Comparison of ENCODE assay signal across 15 cellular contexts in the genomic region with DNA sequence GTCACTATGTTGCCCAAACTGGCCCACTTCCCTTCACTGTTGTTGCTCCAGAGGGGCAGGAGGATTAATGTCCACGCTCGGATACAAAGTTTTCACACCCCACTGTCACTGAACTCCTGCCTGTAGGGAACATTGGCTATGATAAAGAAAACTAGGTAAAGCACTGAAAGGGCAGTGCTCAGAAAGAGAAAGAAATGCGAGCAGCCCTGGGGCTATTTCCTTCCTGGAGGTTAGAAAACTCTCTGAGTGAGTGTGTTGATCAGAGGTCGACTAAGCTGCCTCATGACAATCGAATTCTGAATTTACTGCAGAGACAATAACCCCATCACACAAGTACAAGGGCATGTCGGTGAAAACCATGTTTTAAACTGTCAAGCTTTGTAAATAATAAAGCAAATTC.
A peak's percentile ranks its signal among the peaks of the same experiment; 100 is the strongest.
DNase-seq lines count a peak whose midpoint lies in the region; ATAC-seq and TF ChIP-seq lines count a peak whose summit lies in the region.
"Had no signal": no experiment of that assay in that cellular context is flagged by ENCODE, and none has a peak within 500 bp of the region (broad histone marks: within the 10 kb centered on the region; RNA-seq: fewer than 3 reads in every experiment).

No MANE protein-coding gene starts in this region.

- peaks cover 9% of the 10 kb centered on the region for H3K27me3 Mint-ChIP-seq in brain

- peaks cover 63% of the 10 kb centered on the region for H3K4me1 Mint-ChIP-seq in brain
- H3K4me1 Mint-ChIP-seq: immature natural killer cell had no signal

- no peaks in the 10 kb centered on the region for H3K36me3 ChIP-seq in tibial nerve
- H3K36me3 ChIP-seq: stomach had no signal

- H3K27me3 ChIP-seq in tibial nerve: no peaks in the 10 kb centered on the region
- H3K27me3 ChIP-seq: stomach had no signal

- H3K9me3 Mint-ChIP-seq in brain: peaks cover 0 to 7% (median under 1%) of the 10 kb centered on the region in 5 experiments
- H3K9me3 Mint-ChIP-seq: activated naive CD8-positive, alpha-beta T cell treated with anti-CD3 and anti-CD28 coated beads, Interleukin-2, amount 50 U/mL, for 24 hours; activated T-cell treated with anti-CD3 and anti-CD28 coated beads, Interleukin-2, amount 50 U/mL, for 72 hours; immature natural killer cell had no signal

- ATAC-seq in GM21526 (IDR thresholded peaks at IDR 0.05; ENCODE audit: low FRiP score, unreplicated experiment) (no peak), HG02588 (IDR thresholded peaks at IDR 0.05; ENCODE audit: unreplicated experiment) (no peak)
- ATAC-seq: activated naive CD8-positive, alpha-beta T cell treated with anti-CD3 and anti-CD28 coated beads, Interleukin-2, amount 50 U/mL, for 24 hours; activated T-cell treated with anti-CD3 and anti-CD28 coated beads, Interleukin-2, amount 50 U/mL, for 72 hours had no signal

- H3K27ac Mint-ChIP-seq in brain: peak overlapping the region in 4 of 5 experiments; percentile 25 to 82 (median 62)
- H3K27ac Mint-ChIP-seq: activated naive CD8-positive, alpha-beta T cell treated with anti-CD3 and anti-CD28 coated beads, Interleukin-2, amount 50 U/mL, for 24 hours; activated T-cell treated with anti-CD3 and anti-CD28 coated beads, Interleukin-2, amount 50 U/mL, for 72 hours; immature natural killer cell had no signal

- WGBS in tibial nerve, 2 donors: 41 to 45% methylated on average over 6 of the region's 6 CpGs

- TF ChIP-seq CTCF in brain (conservative IDR thresholded peaks at IDR 0.05) (no peak), tibial nerve (IDR thresholded peaks at IDR 0.05) (no peak)

- peaks cover 0 to 23% (median 4%) of the 10 kb centered on the region in 4 donors for H3K4me1 ChIP-seq in tibial nerve
- H3K4me1 ChIP-seq: parathyroid adenoma had no signal

- no peak for TF ChIP-seq POLR2A in tibial nerve (IDR thresholded peaks at IDR 0.05)

- TF ChIP-seq EP300 in tibial nerve (IDR thresholded peaks at IDR 0.05): no peak

- H3K36me3 Mint-ChIP-seq in brain: no peaks in the 10 kb centered on the region
- H3K36me3 Mint-ChIP-seq: immature natural killer cell had no signal

- peak; percentile 60 for DNase-seq in M059J (ENCODE audit: low read depth)
- DNase-seq in lung microvascular endothelial cell (ENCODE audit: low read depth in 2 of 2): peak; percentile 62 to 77
- no peak for DNase-seq in tibial nerve (ENCODE audit: low spot score in 2 of 2)
- no peak for DNase-seq in kidney glomerular epithelial cell (lab: John Stamatoyannopoulos, UW)
- DNase-seq: activated CD4-positive, alpha-beta T cell treated with anti-CD3 and anti-CD28 coated beads, Interleukin-2, amount 50 U/mL, for 4 hours; activated naive CD8-positive, alpha-beta T cell treated with anti-CD3 and anti-CD28 coated beads, Interleukin-2, amount 50 U/mL, for 24 hours; activated T-cell treated with anti-CD3 and anti-CD28 coated beads, Interleukin-2, amount 50 U/mL, for 72 hours; immature natural killer cell; NCI-H446 treated with DMSO at 0.1 percent for 48 hours; stimulated activated CD4-positive, alpha-beta T cell treated with anti-CD3 and anti-CD28 coated beads, Interleukin-12 subunit alpha, Interleukin-12 subunit beta, amount 100 ng/mL, for 4 hours; stomach had no signal

- H3K9me3 ChIP-seq in tibial nerve: peaks cover 0 to 1% (median 0%) of the 10 kb centered on the region in 4 donors
- H3K9me3 ChIP-seq: stomach had no signal

- no peak overlapping the region for H3K4me3 ChIP-seq in tibial nerve
- H3K4me3 ChIP-seq: stomach had no signal

- peak overlapping the region in 3 of 4 donors; percentile 25 to 77 (median 71) for H3K27ac ChIP-seq in tibial nerve
- H3K27ac ChIP-seq: parathyroid adenoma, stomach had no signal

- peak overlapping the region in 1 of 5 experiments; percentile 25 for H3K4me3 Mint-ChIP-seq in brain
- H3K4me3 Mint-ChIP-seq: activated naive CD8-positive, alpha-beta T cell treated with anti-CD3 and anti-CD28 coated beads, Interleukin-2, amount 50 U/mL, for 24 hours; activated T-cell treated with anti-CD3 and anti-CD28 coated beads, Interleukin-2, amount 50 U/mL, for 72 hours; immature natural killer cell had no signal

Comparison
In these comparisons a context has a peak if more than half of its experiments do, and no peak if none do; other contexts are left out.
1. DNase-seq: peak in M059J (single experiment) and lung microvascular endothelial cell (2 of 2); none in tibial nerve (0 of 2) and kidney glomerular epithelial cell (single experiment).